ENCODE assay signal across 1 cellular context in genomic region chr17:69492410-69493071, GRCh38.
A peak's percentile ranks its signal among the peaks of the same experiment; 100 is the strongest.
TF ChIP-seq lines count a peak whose summit lies in the region.

No MANE protein-coding gene starts in this region.

TF ChIP-seq in GM23338, 12 proteins besides CTCF, POLR2A, EP300 and RAD21 (continued from another document):
- TF ChIP-seq ZNF462 (CRISPR knock-in tag; IDR thresholded peaks at IDR 0.05) = peak; percentile 76
TF ChIP-seq in GM23338: peak in this region for 1.
